25 cellular contexts compared by ENCODE assay signal in genomic region chr2:207304798-207305197, GRCh38.
"Had no signal": no experiment of that assay in that cellular context is flagged by ENCODE, and none has a peak within 500 bp of the region (broad histone marks: within the 10 kb centered on the region; RNA-seq: fewer than 3 reads in every experiment).

No MANE protein-coding gene starts in this region.

- H3K4me1 Mint-ChIP-seq: memory B cell; neural crest cell; stimulated activated naive B cell treated with anti-CD40 and anti-IgM and Interleukin-4, amounts not matched to agents 10 μg/mL and 1 μg/mL and 100 μg/mL, for 72 hours had no signal

- H3K9me3 ChIP-seq: colonic mucosa, esophagus muscularis mucosa, gastroesophageal sphincter, neutrophil, pancreas, right lobe of liver, thoracic aorta, upper lobe of left lung had no signal

- DNase-seq: colonic mucosa; effector memory CD4-positive, alpha-beta T cell; foreskin keratinocyte; heart right ventricle; hippocampal formation; left cardiac atrium; left ventricle myocardium inferior; natural killer cell; pancreas; right lobe of liver; small intestine; stimulated activated CD4-positive, alpha-beta T cell treated with anti-CD3 and anti-CD28 coated beads, Interleukin-15, amount 100 ng/mL, for 24 hours; stimulated activated CD4-positive, alpha-beta T cell treated with anti-CD3 and anti-CD28 coated beads, Interleukin-2, amount 100 ng/mL, for 48 hours; stimulated activated naive B cell treated with anti-CD40 and anti-IgM and Interleukin-4, amounts not matched to agents 10 μg/mL and 1 μg/mL and 100 μg/mL, for 72 hours; upper lobe of left lung had no signal

- H3K4me1 ChIP-seq: colonic mucosa, foreskin keratinocyte, heart right ventricle, left ventricle myocardium inferior, pancreas, right lobe of liver, tibial nerve, upper lobe of left lung had no signal

- H3K36me3 Mint-ChIP-seq: memory B cell, natural killer cell had no signal

- H3K27me3 ChIP-seq: colonic mucosa, esophagus muscularis mucosa, foreskin keratinocyte, gastroesophageal sphincter, heart right ventricle, neutrophil, pancreas, right lobe of liver, tibial nerve, upper lobe of left lung had no signal

- H3K4me3 ChIP-seq: colonic mucosa, esophagus muscularis mucosa, gastroesophageal sphincter, heart right ventricle, left ventricle myocardium inferior, lung, pancreas, right lobe of liver, thoracic aorta, tibial nerve, upper lobe of left lung had no signal

- H3K27me3 Mint-ChIP-seq: memory B cell; stimulated activated naive B cell treated with anti-CD40 and anti-IgM and Interleukin-4, amounts not matched to agents 10 μg/mL and 1 μg/mL and 100 μg/mL, for 72 hours; stimulated activated naive CD8-positive, alpha-beta T cell treated with anti-CD3 and anti-CD28 coated beads, Interleukin-15, Interleukin-2, amounts not matched to agents 100 ng/mL and 50 ng/mL, for 24 hours had no signal

- H3K9me3 Mint-ChIP-seq: dendritic cell treated with granulocyte-macrophage colony-stimulating factor and Interleukin-4, amounts not matched to agents 40 ng/mL and 50 ng/mL, for 4 days; natural killer cell; stimulated activated naive CD8-positive, alpha-beta T cell treated with anti-CD3 and anti-CD28 coated beads, Interleukin-15, Interleukin-2, amounts not matched to agents 100 ng/mL and 50 ng/mL, for 24 hours had no signal

- H3K27ac ChIP-seq: colonic mucosa, esophagus muscularis mucosa, foreskin keratinocyte, gastroesophageal sphincter, heart right ventricle, left ventricle myocardium inferior, neutrophil, pancreas, right lobe of liver, thoracic aorta, tibial nerve, upper lobe of left lung had no signal

- H3K27ac Mint-ChIP-seq: dendritic cell treated with granulocyte-macrophage colony-stimulating factor and Interleukin-4, amounts not matched to agents 40 ng/mL and 50 ng/mL, for 4 days; memory B cell; natural killer cell; stimulated activated naive B cell treated with anti-CD40 and anti-IgM and Interleukin-4, amounts not matched to agents 10 μg/mL and 1 μg/mL and 100 μg/mL, for 72 hours; stimulated activated naive CD8-positive, alpha-beta T cell treated with anti-CD3 and anti-CD28 coated beads, Interleukin-15, Interleukin-2, amounts not matched to agents 100 ng/mL and 50 ng/mL, for 24 hours had no signal

- H3K4me3 Mint-ChIP-seq: dendritic cell treated with granulocyte-macrophage colony-stimulating factor and Interleukin-4, amounts not matched to agents 40 ng/mL and 50 ng/mL, for 4 days; memory B cell; natural killer cell; neural crest cell; stimulated activated naive B cell treated with anti-CD40 and anti-IgM and Interleukin-4, amounts not matched to agents 10 μg/mL and 1 μg/mL and 100 μg/mL, for 72 hours; stimulated activated naive CD8-positive, alpha-beta T cell treated with anti-CD3 and anti-CD28 coated beads, Interleukin-15, Interleukin-2, amounts not matched to agents 100 ng/mL and 50 ng/mL, for 24 hours had no signal

- H3K36me3 ChIP-seq: colonic mucosa, esophagus muscularis mucosa, gastroesophageal sphincter, heart right ventricle, left ventricle myocardium inferior, neutrophil, pancreas, right lobe of liver, thoracic aorta, tibial nerve, upper lobe of left lung had no signal
